ENCODE assay signal across 29 cellular contexts in the genomic region with DNA sequence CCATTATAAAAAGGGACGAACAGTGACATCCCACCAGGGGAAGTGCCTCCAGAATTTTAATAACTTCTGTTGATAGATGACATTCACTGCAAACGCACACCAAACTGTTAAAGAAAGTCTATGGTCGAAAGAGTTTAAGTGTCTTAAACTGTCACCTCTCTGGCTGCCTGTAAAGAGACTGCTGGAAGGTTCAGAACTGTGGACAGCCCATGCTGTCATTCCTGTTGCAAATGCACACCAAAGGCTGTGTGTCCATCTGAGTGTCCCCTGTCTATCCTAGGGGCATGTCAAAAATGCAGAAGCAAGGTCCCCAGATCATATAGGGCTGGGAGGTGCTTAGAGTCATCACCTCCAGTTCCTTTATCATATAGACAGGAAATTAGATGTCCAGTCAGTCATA.
"Had no signal": no experiment of that assay in that cellular context is flagged by ENCODE, and none has a peak within 500 bp of the region (broad histone marks: within the 10 kb centered on the region; RNA-seq: fewer than 3 reads in every experiment).

No MANE protein-coding gene starts in this region.

- FAIRE-seq: endometrium, endothelial cell of umbilical vein had no signal

- H3K4me1 ChIP-seq: adrenal gland, ascending aorta, breast epithelium, colonic mucosa, esophagus squamous epithelium, gastroesophageal sphincter had no signal

- H3K9me3 ChIP-seq: adrenal gland, ascending aorta, breast epithelium, colonic mucosa, esophagus squamous epithelium, gastroesophageal sphincter had no signal

- ATAC-seq: activated CD4-positive, alpha-beta T cell treated with anti-CD3 and anti-CD28 coated beads for 36 hours; activated CD8-positive, alpha-beta memory T cell treated with anti-CD3 and anti-CD28 coated beads, Interleukin-2, amount 10 ng/mL, durations not matched to agents 7 days and 5 days; activated CD8-positive, alpha-beta T cell treated with anti-CD3 and anti-CD28 coated beads, Interleukin-2, amount 10 ng/mL, durations not matched to agents 7 days and 5 days; activated naive CD8-positive, alpha-beta T cell treated with anti-CD3 and anti-CD28 coated beads, Interleukin-2, amount 50 U/mL, for 24 hours; gastroesophageal sphincter had no signal

- H3K27me3 ChIP-seq: adrenal gland, ascending aorta, breast epithelium, cardiac muscle cell, colonic mucosa, gastroesophageal sphincter had no signal

- H3K4me3 ChIP-seq: adrenal gland, ascending aorta, breast epithelium, cardiac muscle cell, colonic mucosa, esophagus squamous epithelium, gastroesophageal sphincter had no signal

- H3K36me3 ChIP-seq: adrenal gland, ascending aorta, breast epithelium, cardiac muscle cell, colonic mucosa, esophagus squamous epithelium, gastroesophageal sphincter had no signal

- H3K27ac ChIP-seq: adrenal gland, ascending aorta, breast epithelium, cardiac muscle cell, colonic mucosa, epithelial cell of prostate, esophagus squamous epithelium, gastroesophageal sphincter had no signal

- DNase-seq: activated CD4-positive, alpha-beta memory T cell treated with anti-CD3 and anti-CD28 coated beads for 36 hours; activated CD4-positive, alpha-beta T cell treated with anti-CD3 and anti-CD28 coated beads for 36 hours; activated CD4-positive, alpha-beta T cell treated with anti-CD3 and anti-CD28 coated beads, Interleukin-2, amount 10 ng/mL, durations not matched to agents 24 days and 14 days; activated CD4-positive, CD25-positive, alpha-beta regulatory T cell; activated CD4-positive, CD25-positive, alpha-beta regulatory T cell treated with anti-CD3 and anti-CD28 coated beads, Interleukin-2, amount 50 U/mL, for 72 hours; activated CD8-positive, alpha-beta memory T cell treated with anti-CD3 and anti-CD28 coated beads, Interleukin-2, amount 10 ng/mL, durations not matched to agents 7 days and 5 days; activated CD8-positive, alpha-beta memory T cell treated with anti-CD3 and anti-CD28 coated beads, Interleukin-2, amount 50 U/mL, for 4 hours; activated CD8-positive, alpha-beta T cell treated with anti-CD3 and anti-CD28 coated beads, Interleukin-2, amount 10 ng/mL, durations not matched to agents 7 days and 5 days; activated effector memory CD4-positive, alpha-beta T cell treated with anti-CD3 and anti-CD28 coated beads, Interleukin-2, amount 50 U/mL, for 16 hours; activated naive CD4-positive, alpha-beta T cell treated with anti-CD3 and anti-CD28 coated beads for 36 hours; activated naive CD8-positive, alpha-beta T cell treated with anti-CD3 and anti-CD28 coated beads for 36 hours; activated naive CD8-positive, alpha-beta T cell treated with anti-CD3 and anti-CD28 coated beads, Interleukin-2, amount 50 U/mL, for 24 hours; activated T-cell treated with anti-CD3 and anti-CD28 coated beads, Interleukin-2, amount 50 U/mL, for 1 hour; activated T-cell treated with anti-CD3 and anti-CD28 coated beads, Interleukin-2, amount 50 U/mL, for 48 hours; adrenal gland; central memory CD4-positive, alpha-beta T cell; cerebellar nuclear complex; colonic mucosa; effector CD8-positive, alpha-beta T cell; esophagus squamous epithelium; foreskin melanocyte; T-helper 2 cell had no signal
